Comparison of ENCODE assay signal across 19 cellular contexts in genomic region chr1:47210666-47211065, GRCh38. TPM values are rescaled to one million over a fixed set of nuclear protein-coding genes. Genes with fewer than 3 reads are reported as not detected.
DNase-seq lines count a peak whose midpoint lies in the region; ATAC-seq and TF ChIP-seq lines count a peak whose summit lies in the region.
"Had no signal": no experiment of that assay in that cellular context is flagged by ENCODE, and none has a peak within 500 bp of the region (broad histone marks: within the 10 kb centered on the region; RNA-seq: fewer than 3 reads in every experiment).

No MANE protein-coding gene starts in this region.

- intact Hi-C loops in sigmoid colon (cut with DNase I) (no loop called here), cardiac septum (cut with DNase I) (no loop called here)

- H3K4me3 ChIP-seq in endodermal cell (ENCODE audit: low read length) = no peak overlapping the region
- H3K4me3 ChIP-seq in sigmoid colon = no peak overlapping the region

- no peaks in the 10 kb centered on the region for H3K36me3 Mint-ChIP-seq in endodermal cell (ENCODE audit: low read depth)
- H3K36me3 Mint-ChIP-seq in stimulated activated memory B cell treated with anti-CD40 and anti-IgM and Interleukin-4, amounts not matched to agents 10 μg/mL and 1 μg/mL and 100 μg/mL, for 72 hours = no peaks in the 10 kb centered on the region
- H3K36me3 Mint-ChIP-seq: CD14-positive monocyte had no signal

- ATAC-seq in stimulated activated memory B cell treated with anti-CD40 and anti-IgM and Interleukin-4, amounts not matched to agents 10 μg/mL and 1 μg/mL and 100 μg/mL, for 72 hours = no peak

- TF ChIP-seq CTCF in RWPE1 (conservative IDR thresholded peaks at IDR 0.05; ENCODE audit: low read depth) = no peak
- no peak for TF ChIP-seq CTCF in endodermal cell (conservative IDR thresholded peaks at IDR 0.05)
- TF ChIP-seq CTCF in sigmoid colon (IDR thresholded peaks at IDR 0.05) = no peak

- CTCF ChIA-PET in RWPE1 (lab: Yijun Ruan, JAX) = no interaction called here

- H3K9me3 Mint-ChIP-seq in endodermal cell = no peaks in the 10 kb centered on the region
- H3K9me3 Mint-ChIP-seq in stimulated activated memory B cell treated with anti-CD40 and anti-IgM and Interleukin-4, amounts not matched to agents 10 μg/mL and 1 μg/mL and 100 μg/mL, for 72 hours = no peaks in the 10 kb centered on the region
- H3K9me3 Mint-ChIP-seq: CD14-positive monocyte had no signal

- H3K27me3 ChIP-seq in endodermal cell (ENCODE audit: control insufficient read depth, insufficient read depth, low read length, poor library complexity, severe bottlenecking) = peaks cover 25% of the 10 kb centered on the region
- peaks cover 0 to 28% (median 0%) of the 10 kb centered on the region in 3 donors for H3K27me3 ChIP-seq in sigmoid colon

- 88 to 97% methylated on average over 3 of the region's 3 CpGs for WGBS in endodermal cell (ENCODE audit: insufficient coverage in 1 of 2, insufficient read length in 1 of 2), 2 experiments
- WGBS in sigmoid colon, 2 donors = 84 to 87% methylated on average over 3 of the region's 3 CpGs

- POLR2A ChIA-PET in RWPE1 (lab: Yijun Ruan, JAX; ENCODE audit: low non-redundant PET) = no interaction called here

- peaks cover 8% of the 10 kb centered on the region for H3K4me1 Mint-ChIP-seq in endodermal cell
- no peaks in the 10 kb centered on the region for H3K4me1 Mint-ChIP-seq in stimulated activated memory B cell treated with anti-CD40 and anti-IgM and Interleukin-4, amounts not matched to agents 10 μg/mL and 1 μg/mL and 100 μg/mL, for 72 hours
- H3K4me1 Mint-ChIP-seq: CD14-positive monocyte had no signal

- no peak for TF ChIP-seq EP300 in sigmoid colon (IDR thresholded peaks at IDR 0.05)

- TF ChIP-seq POLR2A in sigmoid colon (IDR thresholded peaks at IDR 0.05) = no peak

- H3K4me1 ChIP-seq in endodermal cell (ENCODE audit: control insufficient read depth, insufficient read depth, low read length) = no peaks in the 10 kb centered on the region
- H3K4me1 ChIP-seq in sigmoid colon = no peaks in the 10 kb centered on the region

- H3K27ac ChIP-seq in RWPE1 (no peak overlapping the region), endodermal cell (ENCODE audit: low read depth, low read length) (no peak overlapping the region), sigmoid colon (no peak overlapping the region)
- H3K27ac ChIP-seq: HL-60 had no signal

- H3K27ac Mint-ChIP-seq in endodermal cell = no peak overlapping the region
- no peak overlapping the region for H3K27ac Mint-ChIP-seq in stimulated activated memory B cell treated with anti-CD40 and anti-IgM and Interleukin-4, amounts not matched to agents 10 μg/mL and 1 μg/mL and 100 μg/mL, for 72 hours
- H3K27ac Mint-ChIP-seq: CD14-positive monocyte had no signal

- peak; percentile 49 for DNase-seq in RWPE1 (ENCODE audit: low spot score)
- DNase-seq in endodermal cell = peak; percentile 69
- DNase-seq in kidney tubule cell (ENCODE audit: low spot score) = peak; percentile 84
- peak; percentile 32 for DNase-seq in sigmoid colon
- DNase-seq in cardiac septum (ENCODE audit: low spot score) = no peak
- no peak for DNase-seq in C1 segment of cervical spinal cord (lab: John Stamatoyannopoulos, UW)
- no peak for DNase-seq in activated CD4-positive, alpha-beta T cell treated with anti-CD3 and anti-CD28 coated beads, Interleukin-2, amount 50 U/mL, for 4 hours
- DNase-seq: AML-193, DMS79, IMR-90, Karpas-422, NCI-H1417 treated with DMSO at 0.1 percent for 48 hours, NCI-H187 treated with DMSO at 0.1 percent for 48 hours, NCI-H345, NCI-H524 treated with DMSO at 0.1 percent for 48 hours had no signal

- H3K36me3 ChIP-seq in endodermal cell (ENCODE audit: control insufficient read depth, insufficient read depth, low read length) = no peaks in the 10 kb centered on the region
- H3K36me3 ChIP-seq in sigmoid colon = no peaks in the 10 kb centered on the region

- peaks cover 43% of the 10 kb centered on the region for H3K27me3 Mint-ChIP-seq in endodermal cell (ENCODE audit: insufficient read depth)
- H3K27me3 Mint-ChIP-seq in stimulated activated memory B cell treated with anti-CD40 and anti-IgM and Interleukin-4, amounts not matched to agents 10 μg/mL and 1 μg/mL and 100 μg/mL, for 72 hours = peaks cover 21% of the 10 kb centered on the region

- no peak overlapping the region for H3K4me3 Mint-ChIP-seq in endodermal cell
- H3K4me3 Mint-ChIP-seq in stimulated activated memory B cell treated with anti-CD40 and anti-IgM and Interleukin-4, amounts not matched to agents 10 μg/mL and 1 μg/mL and 100 μg/mL, for 72 hours = no peak overlapping the region
- H3K4me3 Mint-ChIP-seq: CD14-positive monocyte had no signal

- H3K9me3 ChIP-seq in endodermal cell (ENCODE audit: control insufficient read depth, low read length) = no peaks in the 10 kb centered on the region
- H3K9me3 ChIP-seq in sigmoid colon = no peaks in the 10 kb centered on the region

- H3K9ac ChIP-seq in endodermal cell (ENCODE audit: extremely low read depth, low read length, poor library complexity, severe bottlenecking) = no peak overlapping the region

RNA-seq across cellular contexts. Expression of gene PDZK1IP1, which starts 20.8 kb away (rescaled TPM):
- total RNA-seq in endodermal cell (not detected), sigmoid colon (not detected), cardiac septum (not detected)
- polyA plus RNA-seq in endodermal cell (2013, experiment 1 of 2) = not detected
- polyA plus RNA-seq in endodermal cell (2013, experiment 2 of 2) = not detected
- polyA plus RNA-seq in sigmoid colon = 100 to 1,000 TPM in 1 of 3 donors, 10 to 100 TPM in 2; 31.9 to 291 (median 35.4) TPM
- total RNA-seq: IMR-90 had no signal
- polyA plus RNA-seq: IMR-90 had no signal

RNA-seq across cellular contexts. Expression of gene TAL1, which starts 21.4 kb away (rescaled TPM):
- total RNA-seq in endodermal cell (under 1 TPM in 1 of 2 donors, not detected in 1; 0.04 TPM), sigmoid colon (1 to 10 TPM; 2.3 to 3.9 (median 3.2) TPM), cardiac septum (1.9 TPM)
- polyA plus RNA-seq in endodermal cell (2013, experiment 1 of 2) = 0.14 TPM
- polyA plus RNA-seq in endodermal cell (2013, experiment 2 of 2) = 0.04 TPM
- polyA plus RNA-seq in sigmoid colon = 1 to 10 TPM in 2 of 3 donors, not detected in 1; 1.2 to 1.4 TPM
- total RNA-seq: IMR-90, MCF 10A had no signal
- polyA plus RNA-seq: IMR-90 had no signal

Comparison
In these comparisons a context has a peak if more than half of its experiments do, and no peak if none do; other contexts are left out.
1. DNase-seq: peak in RWPE1 (single experiment), endodermal cell (single experiment), kidney tubule cell (single experiment) and sigmoid colon (single experiment); none in cardiac septum (single experiment), C1 segment of cervical spinal cord (0 of 14) and activated CD4-positive, alpha-beta T cell treated with anti-CD3 and anti-CD28 coated beads, Interleukin-2, amount 50 U/mL, for 4 hours (0 of 2).